In genomic region chr2:152090726-152091125, GRCh38 we compare ENCODE assay signal across 10 cellular contexts. TPM values are rescaled to one million over a fixed set of nuclear protein-coding genes. Genes with fewer than 3 reads are reported as not detected.
DNase-seq lines count a peak whose midpoint lies in the region; ATAC-seq and TF ChIP-seq lines count a peak whose summit lies in the region.
"Not testable (repeated sequence)": the region's sequence is repeated elsewhere in the genome, so short reads cannot be mapped to it uniquely, and the experiment has no call there.
"Had no signal": no experiment of that assay in that cellular context is flagged by ENCODE, and none has a peak within 500 bp of the region (broad histone marks: within the 10 kb centered on the region; RNA-seq: fewer than 3 reads in every experiment).

No MANE protein-coding gene starts in this region.

- H3K27ac Mint-ChIP-seq in T-helper 17 cell: peak overlapping the region; percentile 32

- H3K36me3 ChIP-seq in heart left ventricle; heart right ventricle; psoas muscle (ENCODE audit: insufficient read depth in 1 of 2, low read depth in 1 of 2): not testable (repeated sequence)

- intact Hi-C loops in Right ventricle myocardium inferior (cut with DNase I): loop anchor here (10.0 kb wide), 1 partner anchor 56 kb away; no protein-coding TSS in a partner anchor
- intact Hi-C loops in Right ventricle myocardium superior (cut with DNase I); heart left ventricle (cut with DNase I); heart right ventricle (cut with DNase I); left ventricle myocardium superior (cut with micrococcal nuclease); psoas muscle (cut with DNase I): not testable (repeated sequence)

- not testable (repeated sequence) for H3K4me3 Mint-ChIP-seq in T-helper 17 cell

- 68 to 72% (median 70%) methylated on average over 4 of the region's 4 CpGs for WGBS in heart left ventricle, 4 donors
- 59 to 75% methylated on average over 4 of the region's 4 CpGs for WGBS in heart right ventricle, 2 donors
- 49 to 60% (median 51%) methylated on average over 4 of the region's 4 CpGs for WGBS in psoas muscle, 3 donors

- not testable (repeated sequence) for H3K36me3 Mint-ChIP-seq in T-helper 17 cell (ENCODE audit: low read depth)

- TF ChIP-seq CTCF in heart left ventricle (IDR thresholded peaks at IDR 0.05); heart right ventricle (IDR thresholded peaks at IDR 0.05); psoas muscle (IDR thresholded peaks at IDR 0.05): not testable (repeated sequence)

- H3K27ac ChIP-seq in heart left ventricle (peak overlapping the region in 1 of 12 donors; percentile 36), psoas muscle (peak overlapping the region; percentile 4)
- not testable (repeated sequence) for H3K27ac ChIP-seq in heart right ventricle

- H3K27me3 Mint-ChIP-seq in T-helper 17 cell: not testable (repeated sequence)

- not testable (repeated sequence) for TF ChIP-seq POLR2A in heart left ventricle (IDR thresholded peaks at IDR 0.05)

- peaks cover 0 to 15% (median 0%) of the 10 kb centered on the region in 12 donors for H3K4me1 ChIP-seq in heart left ventricle
- H3K4me1 ChIP-seq in heart right ventricle: peaks cover 0 to 13% (median 0%) of the 10 kb centered on the region in 9 donors
- H3K4me1 ChIP-seq in psoas muscle: not testable (repeated sequence)

- H3K4me3 ChIP-seq in heart left ventricle, heart right ventricle, psoas muscle: not testable (repeated sequence)

- ATAC-seq in T-helper 17 cell: not testable (repeated sequence)
- ATAC-seq in Right ventricle myocardium inferior (peak; percentile 57), Right ventricle myocardium superior (ENCODE audit: poor library complexity) (peak; percentile 82), heart left ventricle (peak in 3 of 4 donors; percentile 77 to 88 (median 80)), heart right ventricle (peak in 6 of 8 donors; percentile 48 to 76 (median 74)), left ventricle myocardium superior (peak; percentile 84), psoas muscle (peak; percentile 71 to 90 (median 82))

- H3K4me1 Mint-ChIP-seq in T-helper 17 cell: not testable (repeated sequence)

- not testable (repeated sequence) for H3K27me3 ChIP-seq in heart left ventricle; heart right ventricle; psoas muscle (ENCODE audit: insufficient read depth in 3 of 3, low read length in 2 of 3)

- DNase-seq in T-helper 17 cell; Right ventricle myocardium inferior (ENCODE audit: missing footprints); Right ventricle myocardium superior; heart right ventricle; left ventricle myocardium superior; psoas muscle: not testable (repeated sequence)
- DNase-seq in heart left ventricle: peak in 2 of 5 donors; percentile 44 to 62

- not testable (repeated sequence) for H3K9me3 ChIP-seq in T-helper 17 cell (ENCODE audit: control insufficient read depth, low read length, poor library complexity, severe bottlenecking); heart left ventricle; heart right ventricle; psoas muscle

RNA-seq across cellular contexts. Expression of gene CACNB4, which starts 8.1 kb away (rescaled TPM):
- under 1 TPM; 0.37 to 0.65 TPM for total RNA-seq in T-helper 17 cell
- 0.35 TPM for total RNA-seq in Right ventricle myocardium inferior
- total RNA-seq in Right ventricle myocardium superior: 0.46 TPM
- 1 to 10 TPM in 3 of 9 donors, under 1 TPM in 6; 0.25 to 1.5 (median 0.44) TPM for total RNA-seq in heart left ventricle
- under 1 TPM; 0.03 to 0.11 TPM for polyA plus RNA-seq in heart left ventricle
- total RNA-seq in heart right ventricle: under 1 TPM; 0.22 to 0.95 (median 0.44) TPM
- under 1 TPM; 0.09 to 0.29 TPM for polyA plus RNA-seq in heart right ventricle
- total RNA-seq in left ventricle myocardium superior: 0.32 TPM
- 1 to 10 TPM in 1 of 4 donors, under 1 TPM in 3; 0.21 to 1.1 (median 0.27) TPM for total RNA-seq in psoas muscle
- under 1 TPM; 0.10 to 0.17 (median 0.13) TPM for polyA plus RNA-seq in psoas muscle
- polyA plus RNA-seq: CD4-positive, alpha-beta memory T cell; CD4-positive, CD25-positive, alpha-beta regulatory T cell; CD8-positive, alpha-beta memory T cell had no signal
